In the genomic region with DNA sequence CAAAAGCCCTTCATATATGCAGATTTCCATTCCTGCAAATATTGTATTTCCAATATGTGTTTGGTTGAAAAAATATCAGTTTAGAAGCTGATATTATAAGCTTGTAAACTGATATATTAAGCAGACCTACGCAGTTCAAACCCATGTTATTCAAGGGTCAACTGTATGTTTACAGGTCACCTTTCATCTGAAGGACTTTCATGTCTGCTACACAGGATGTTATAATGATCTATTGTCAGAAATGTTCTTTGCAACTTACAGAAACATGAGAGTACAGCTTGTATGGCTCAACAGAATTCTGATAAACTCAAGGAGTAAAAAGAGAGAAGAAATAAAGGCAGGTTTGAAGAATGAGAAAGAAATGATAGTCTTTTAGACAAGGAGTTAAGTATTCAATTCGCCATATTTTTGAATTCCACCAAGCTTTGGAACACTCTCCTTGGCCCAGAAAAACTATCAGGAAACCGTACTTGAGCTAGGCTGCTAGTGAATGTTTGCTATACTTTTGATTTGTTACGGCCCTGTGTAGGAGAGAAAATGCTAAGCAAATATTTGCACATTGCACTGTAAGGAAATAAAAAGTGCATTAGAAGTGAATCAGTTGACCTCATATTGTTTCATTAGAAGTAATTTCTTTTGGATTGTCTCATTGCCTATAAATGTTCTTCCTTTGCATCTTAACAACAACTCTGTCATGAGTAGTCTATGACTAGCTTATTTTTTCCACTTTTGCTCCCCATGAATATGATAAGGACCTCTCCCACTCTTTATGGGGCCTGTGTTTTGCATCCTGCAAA, we compare ENCODE assay signal across 16 cellular contexts.
DNase-seq lines count a peak whose midpoint lies in the region; FAIRE-seq and TF ChIP-seq lines count a peak whose summit lies in the region.
"Had no signal": no experiment of that assay in that cellular context is flagged by ENCODE, and none has a peak within 500 bp of the region (broad histone marks: within the 10 kb centered on the region; RNA-seq: fewer than 3 reads in every experiment).

No MANE protein-coding gene starts in this region.

- H3K9me3 ChIP-seq in astrocyte (ENCODE audit: insufficient read depth, low read depth, low read length) (no peaks in the 10 kb centered on the region), MM.1S (replicated peaks; ENCODE audit: insufficient read depth, low read length) (no peaks in the 10 kb centered on the region)
- no peaks in the 10 kb centered on the region for H3K9me3 ChIP-seq in CD4-positive, alpha-beta memory T cell (ENCODE audit: control insufficient read depth in 1 of 2, low read length in 2 of 2)

- no peak overlapping the region for H3K27ac Mint-ChIP-seq in astrocyte (ENCODE audit: unreplicated experiment)
- H3K27ac Mint-ChIP-seq in CD4-positive, alpha-beta memory T cell = no peak overlapping the region
- H3K27ac Mint-ChIP-seq: activated T-helper 2 cell treated with anti-CD3 and anti-CD28 coated beads, Interferon-gamma antibody, Interleukin-2, Interleukin-4, amounts not matched to agents 10 μg/mL and 5 μg/mL and 100 μg/mL, durations not matched to agents 14 hours and 24 hours and 36 hours; mesothelial cell of epicardium had no signal

- no peak overlapping the region for H3K4me3 Mint-ChIP-seq in astrocyte (ENCODE audit: unreplicated experiment)
- H3K4me3 Mint-ChIP-seq in CD4-positive, alpha-beta memory T cell = no peak overlapping the region
- H3K4me3 Mint-ChIP-seq: mesothelial cell of epicardium had no signal

- H3K79me2 ChIP-seq in astrocyte (ENCODE audit: insufficient read depth, low read length) (no peaks in the 10 kb centered on the region), MM.1S (ENCODE audit: low read length) (no peaks in the 10 kb centered on the region)

- H4K20me1 ChIP-seq in astrocyte (ENCODE audit: insufficient read depth, low read length) = no peaks in the 10 kb centered on the region
- no peaks in the 10 kb centered on the region for H4K20me1 ChIP-seq in MM.1S (ENCODE audit: insufficient read depth, low read length)
- H4K20me1 ChIP-seq: BLaER1 had no signal

- TF ChIP-seq CTCF in BJ (IDR thresholded peaks at IDR 0.05; ENCODE audit: insufficient read depth, low read depth, low read length) = no peak
- no peak for TF ChIP-seq CTCF in astrocyte (IDR thresholded peaks at IDR 0.05; ENCODE audit: insufficient read depth, low read depth, low read length)
- TF ChIP-seq CTCF in MM.1S (IDR thresholded peaks at IDR 0.05; ENCODE audit: low read length) = no peak

- H3K27me3 Mint-ChIP-seq in astrocyte (ENCODE audit: low read depth, unreplicated experiment) = no peaks in the 10 kb centered on the region
- H3K27me3 Mint-ChIP-seq in CD4-positive, alpha-beta memory T cell = no peaks in the 10 kb centered on the region

- H3K27me3 ChIP-seq in BJ (ENCODE audit: control insufficient read depth, insufficient read depth, low read length) (no peaks in the 10 kb centered on the region), astrocyte (ENCODE audit: insufficient read depth, low read length) (no peaks in the 10 kb centered on the region), MM.1S (replicated peaks; ENCODE audit: insufficient read depth, low read length) (no peaks in the 10 kb centered on the region)
- no peaks in the 10 kb centered on the region for H3K27me3 ChIP-seq in CD4-positive, alpha-beta memory T cell (ENCODE audit: insufficient read depth, low read length)
- H3K27me3 ChIP-seq: BLaER1 had no signal

- DNase-seq in BJ (ENCODE audit: low read depth) = peak; percentile 26
- peak; percentile 51 for DNase-seq in HT-29 (ENCODE audit: low spot score)
- peak; percentile 52 for DNase-seq in astrocyte (ENCODE audit: low read depth)
- DNase-seq in kidney tubule cell (ENCODE audit: low spot score) = peak; percentile 2
- no peak for DNase-seq in DMS 273 (lab: John Stamatoyannopoulos, UW; ENCODE audit: unreplicated experiment)
- no peak for DNase-seq in MM.1S
- no peak for DNase-seq in CD4-positive, alpha-beta memory T cell
- DNase-seq: DMS79; islet precursor cell; NCI-H2171 treated with DMSO at 0.1 percent for 48 hours; stimulated activated CD4-positive, alpha-beta T cell treated with anti-CD3 and anti-CD28 coated beads, Interleukin-4, amount 100 ng/mL, for 1 hour; T-helper 2 cell had no signal

- no peak overlapping the region for H2AFZ ChIP-seq in astrocyte (ENCODE audit: low read depth, low read length)
- H2AFZ ChIP-seq in MM.1S (ENCODE audit: low read length) = no peak overlapping the region

- peak overlapping the region; percentile 35 for H3K27ac ChIP-seq in astrocyte (ENCODE audit: low read depth, low read length)
- no peak overlapping the region for H3K27ac ChIP-seq in MM.1S (ENCODE audit: low read length)
- H3K27ac ChIP-seq in CD4-positive, alpha-beta memory T cell (ENCODE audit: low read depth, low read length) = no peak overlapping the region
- H3K27ac ChIP-seq: BLaER1, coronary artery had no signal

- no peaks in the 10 kb centered on the region for H3K36me3 ChIP-seq in BJ (ENCODE audit: control insufficient read depth, insufficient read depth, low read length)
- no peaks in the 10 kb centered on the region for H3K36me3 ChIP-seq in astrocyte (ENCODE audit: insufficient read depth, low read length)
- no peaks in the 10 kb centered on the region for H3K36me3 ChIP-seq in MM.1S (replicated peaks; ENCODE audit: insufficient read depth, low read length)
- H3K36me3 ChIP-seq in CD4-positive, alpha-beta memory T cell (ENCODE audit: insufficient read depth, low read length) = no peaks in the 10 kb centered on the region
- H3K36me3 ChIP-seq: BLaER1 had no signal

- FAIRE-seq in astrocyte (lab: Jason Lieb, UNC) = peak; percentile 47

- POLR2A ChIA-PET in BJ (lab: Charles Lee) = no interaction called here
- POLR2A ChIA-PET in CD4-positive, alpha-beta memory T cell (lab: Charles Lee; ENCODE audit: partially characterized antibody) = no interaction called here

- H3K9me2 ChIP-seq in MM.1S (replicated peaks; ENCODE audit: insufficient read depth, low read length) = no peaks in the 10 kb centered on the region

- H3K9me3 Mint-ChIP-seq in astrocyte (ENCODE audit: unreplicated experiment) = peaks cover 3% of the 10 kb centered on the region
- peaks cover 0 to 9% (median 5%) of the 10 kb centered on the region in 8 donors for H3K9me3 Mint-ChIP-seq in CD4-positive, alpha-beta memory T cell
- H3K9me3 Mint-ChIP-seq: activated T-helper 2 cell treated with anti-CD3 and anti-CD28 coated beads, Interferon-gamma antibody, Interleukin-2, Interleukin-4, amounts not matched to agents 10 μg/mL and 5 μg/mL and 100 μg/mL, durations not matched to agents 14 hours and 24 hours and 36 hours had no signal

- H3K4me1 Mint-ChIP-seq in astrocyte (ENCODE audit: low read depth, unreplicated experiment) = peaks cover 16% of the 10 kb centered on the region
- H3K4me1 Mint-ChIP-seq in CD4-positive, alpha-beta memory T cell = no peaks in the 10 kb centered on the region

- H3K9ac ChIP-seq in astrocyte (ENCODE audit: low read length) = no peak overlapping the region
- no peak overlapping the region for H3K9ac ChIP-seq in MM.1S (ENCODE audit: low read length)
- H3K9ac ChIP-seq: BLaER1 had no signal

- H3K4me3 ChIP-seq in BJ (ENCODE audit: low read depth, low read length) = no peak overlapping the region
- no peak overlapping the region for H3K4me3 ChIP-seq in astrocyte (ENCODE audit: insufficient read depth, low read depth, low read length)
- no peak overlapping the region for H3K4me3 ChIP-seq in MM.1S (ENCODE audit: low read length)
- no peak overlapping the region for H3K4me3 ChIP-seq in CD4-positive, alpha-beta memory T cell (ENCODE audit: low read length in 2 of 2)
- H3K4me3 ChIP-seq: BLaER1, coronary artery had no signal

- peaks cover 22% of the 10 kb centered on the region for H3K4me1 ChIP-seq in astrocyte (ENCODE audit: insufficient read depth, low read length)
- no peaks in the 10 kb centered on the region for H3K4me1 ChIP-seq in MM.1S (ENCODE audit: low read length)
- no peaks in the 10 kb centered on the region for H3K4me1 ChIP-seq in CD4-positive, alpha-beta memory T cell (ENCODE audit: insufficient read depth, low read length)

- no peaks in the 10 kb centered on the region for H3K36me3 Mint-ChIP-seq in astrocyte (ENCODE audit: low read depth, unreplicated experiment)
- peaks cover 0 to 9% of the 10 kb centered on the region in 2 donors for H3K36me3 Mint-ChIP-seq in CD4-positive, alpha-beta memory T cell
- H3K36me3 Mint-ChIP-seq: mesothelial cell of epicardium had no signal

- CTCF ChIA-PET in BJ (lab: Yijun Ruan, JAX) = interaction anchor here (1.3 kb wide), 1 partner anchor 14 kb away, joined by 4 read pairs; no protein-coding TSS in a partner anchor
- CTCF ChIA-PET in CD4-positive, alpha-beta memory T cell (lab: Charles Lee; ENCODE audit: partially characterized antibody) = interaction anchor here (1.0 kb wide), 1 partner anchor 66 kb away, joined by 3 read pairs; no protein-coding TSS in a partner anchor

- H3F3A ChIP-seq in MM.1S (ENCODE audit: insufficient read depth, low read length) = no peaks in the 10 kb centered on the region

- peak overlapping the region; percentile 41 for H3K4me2 ChIP-seq in astrocyte (ENCODE audit: low read length)
- no peak overlapping the region for H3K4me2 ChIP-seq in MM.1S (ENCODE audit: low read depth, low read length)
- H3K4me2 ChIP-seq: BLaER1 had no signal

- intact Hi-C loops in CD4-positive, alpha-beta memory T cell (cut with micrococcal nuclease) = no loop called here

Comparison
In these comparisons a context has a peak if more than half of its experiments do, and no peak if none do; other contexts are left out.
1. DNase-seq: peak in BJ (single experiment), HT-29 (single experiment), astrocyte (single experiment) and kidney tubule cell (single experiment); none in DMS 273 (single experiment), MM.1S (single experiment) and CD4-positive, alpha-beta memory T cell (0 of 5).